Comparison of ENCODE assay signal across 20 cellular contexts in genomic region chr15:32721594-32721993, GRCh38. TPM values are rescaled to one million over a fixed set of nuclear protein-coding genes. Genes with fewer than 3 reads are reported as not detected.
DNase-seq lines count a peak whose midpoint lies in the region; ATAC-seq, FAIRE-seq and TF ChIP-seq lines count a peak whose summit lies in the region.
"Had no signal": no experiment of that assay in that cellular context is flagged by ENCODE, and none has a peak within 500 bp of the region (broad histone marks: within the 10 kb centered on the region; RNA-seq: fewer than 3 reads in every experiment).

No MANE protein-coding gene starts in this region.

- no peak overlapping the region for H2BK15ac ChIP-seq in mesenchymal stem cell (ENCODE audit: low read depth, poor library complexity, severe bottlenecking)

- DNase-seq in GM23248, result peak; percentile 81
- DNase-seq in astrocyte (ENCODE audit: low read depth), result peak; percentile 70
- no peak for DNase-seq in mesenchymal stem cell
- DNase-seq in HAP-1 (ENCODE audit: low spot score in 2 of 2), result no peak
- no peak for DNase-seq in effector memory CD8-positive, alpha-beta T cell
- no peak for DNase-seq in NCI-H524 treated with DMSO at 0.1 percent for 48 hours (lab: John Stamatoyannopoulos, UW)
- DNase-seq in H7, result no peak
- DNase-seq: 8988T, DND-41, NCI-H1436, NCI-H2029, NCI-H2171, NCI-H774, SJCRH30 had no signal

- no peak overlapping the region for H3K18ac ChIP-seq in mesenchymal stem cell (ENCODE audit: low read depth in 1 of 2, low read length in 2 of 2)

- peaks cover 19% of the 10 kb centered on the region for H3K27me3 Mint-ChIP-seq in astrocyte (ENCODE audit: low read depth, unreplicated experiment)
- peaks cover 64 to 85% of the 10 kb centered on the region in 2 donors for H3K27me3 Mint-ChIP-seq in effector memory CD8-positive, alpha-beta T cell

- H4K8ac ChIP-seq in mesenchymal stem cell (ENCODE audit: low read length), result no peak overlapping the region

- H3F3A ChIP-seq in GM23248 (ENCODE audit: insufficient read depth), result peaks cover 81% of the 10 kb centered on the region

- peak overlapping the region; percentile 60; the same call in 1 of the 2 replicates for H3K27ac ChIP-seq in ACC112 (ENCODE audit: low read depth, low read length)
- peak overlapping the region; percentile 84 for H3K27ac ChIP-seq in GM23248
- peak overlapping the region; percentile 28 for H3K27ac ChIP-seq in astrocyte (ENCODE audit: low read depth, low read length)
- H3K27ac ChIP-seq in mesenchymal stem cell (ENCODE audit: low read length, poor library complexity, severe bottlenecking), result peak overlapping the region; percentile 53
- H3K27ac ChIP-seq: C4-2B, RWPE1, SJCRH30 had no signal

- WGBS in GM23248 (ENCODE audit: low coverage in 1 of 2, low lambda C conversion rate in 2 of 2, missing lambda C conversion rate in 2 of 2), 2 experiments, result 33 to 47% methylated on average over 6 of the region's 6 CpGs
- 87% methylated on average over 6 of the region's 6 CpGs for WGBS in mesenchymal stem cell

- H3K9me3 ChIP-seq in GM23248 (ENCODE audit: low read depth) (no peaks in the 10 kb centered on the region), astrocyte (ENCODE audit: insufficient read depth, low read depth, low read length) (no peaks in the 10 kb centered on the region), mesenchymal stem cell (ENCODE audit: control insufficient read depth, low read length) (peaks cover 4% of the 10 kb centered on the region), HAP-1 (peaks cover 2% of the 10 kb centered on the region; the same call in 1 of the 2 replicates)

- H3K9me2 ChIP-seq in GM23248 (ENCODE audit: insufficient read depth), result no peaks in the 10 kb centered on the region

- H3K79me1 ChIP-seq in mesenchymal stem cell (replicated peaks; ENCODE audit: low read length, poor library complexity, severe bottlenecking), result peaks cover 2% of the 10 kb centered on the region

- no peak for FAIRE-seq in astrocyte (lab: Jason Lieb, UNC)
- FAIRE-seq: K562 had no signal

- no peaks in the 10 kb centered on the region for H4K20me1 ChIP-seq in GM23248 (ENCODE audit: insufficient read depth)
- peaks cover 26% of the 10 kb centered on the region for H4K20me1 ChIP-seq in astrocyte (ENCODE audit: insufficient read depth, low read length)

- H3K27me3 ChIP-seq in ACC112 (ENCODE audit: insufficient read depth, low read length) (no peaks in the 10 kb centered on the region), GM23248 (replicated peaks; ENCODE audit: insufficient read depth) (no peaks in the 10 kb centered on the region), astrocyte (ENCODE audit: insufficient read depth, low read length) (no peaks in the 10 kb centered on the region), mesenchymal stem cell (ENCODE audit: control insufficient read depth in 1 of 2, insufficient read depth in 1 of 2, low read length in 2 of 2) (peaks cover 0 to 32% of the 10 kb centered on the region in 2 experiments), HAP-1 (ENCODE audit: low read depth) (peaks cover 29% of the 10 kb centered on the region), H7 (ENCODE audit: control insufficient read depth, insufficient read depth, low read length) (peaks cover 41% of the 10 kb centered on the region)
- H3K27me3 ChIP-seq: SJCRH30 had no signal

- no peaks in the 10 kb centered on the region for H3K36me3 Mint-ChIP-seq in astrocyte (ENCODE audit: low read depth, unreplicated experiment)
- no peaks in the 10 kb centered on the region for H3K36me3 Mint-ChIP-seq in effector memory CD8-positive, alpha-beta T cell (ENCODE audit: insufficient read depth)

- no peak overlapping the region for H3K23ac ChIP-seq in mesenchymal stem cell (ENCODE audit: low read length in 2 of 2)

- H3K4me3 ChIP-seq in ACC112 (ENCODE audit: low read depth, low read length) (no peak overlapping the region; the same call in 1 of the 2 replicates), GM23248 (peak overlapping the region; percentile 93), astrocyte (ENCODE audit: insufficient read depth, low read depth, low read length) (peak overlapping the region; percentile 8), mesenchymal stem cell (ENCODE audit: insufficient read depth in 1 of 2, low read depth in 1 of 2, low read length in 2 of 2) (no peak overlapping the region), HAP-1 (no peak overlapping the region), H7 (ENCODE audit: insufficient read depth, low read depth, low read length) (no peak overlapping the region)
- H3K4me3 ChIP-seq: K562, SJCRH30 had no signal

- H2BK5ac ChIP-seq in mesenchymal stem cell (ENCODE audit: low read depth, low read length, poor library complexity, severe bottlenecking), result no peak overlapping the region

- peak overlapping the region; percentile 96 for H3K9ac ChIP-seq in GM23248
- peak overlapping the region; percentile 94 for H3K9ac ChIP-seq in astrocyte (ENCODE audit: low read length)
- H3K9ac ChIP-seq in mesenchymal stem cell (ENCODE audit: low read length), result no peak overlapping the region

- peak overlapping the region; percentile 90 for H3K4me2 ChIP-seq in GM23248 (ENCODE audit: unreplicated experiment)
- H3K4me2 ChIP-seq in astrocyte (ENCODE audit: low read length), result peak overlapping the region; percentile 91
- no peak overlapping the region for H3K4me2 ChIP-seq in mesenchymal stem cell (ENCODE audit: low read length, poor library complexity, severe bottlenecking)

- peaks cover 8% of the 10 kb centered on the region for H3K9me3 Mint-ChIP-seq in astrocyte (ENCODE audit: unreplicated experiment)
- H3K9me3 Mint-ChIP-seq in effector memory CD8-positive, alpha-beta T cell, result peaks cover 6% of the 10 kb centered on the region in 2 donors

- H3K36me3 ChIP-seq in ACC112 (ENCODE audit: insufficient read depth, low read length) (peaks cover 49% of the 10 kb centered on the region), GM23248 (ENCODE audit: low read depth) (peaks cover 37% of the 10 kb centered on the region), astrocyte (ENCODE audit: insufficient read depth, low read length) (peaks cover 23% of the 10 kb centered on the region), mesenchymal stem cell (ENCODE audit: control insufficient read depth in 1 of 2, insufficient read depth in 2 of 2, low read depth in 1 of 2, low read length in 2 of 2) (no peaks in the 10 kb centered on the region), HAP-1 (replicated peaks) (no peaks in the 10 kb centered on the region), H7 (replicated peaks; ENCODE audit: control insufficient read depth, insufficient read depth, low read length) (no peaks in the 10 kb centered on the region)

- no peak overlapping the region for H3K14ac ChIP-seq in mesenchymal stem cell (ENCODE audit: low read length in 2 of 2)

- no peak overlapping the region for H2AFZ ChIP-seq in ACC112 (ENCODE audit: low read length, unreplicated experiment)
- H2AFZ ChIP-seq in GM23248, result no peak overlapping the region
- H2AFZ ChIP-seq in astrocyte (ENCODE audit: low read depth, low read length), result no peak overlapping the region
- no peak overlapping the region for H2AFZ ChIP-seq in mesenchymal stem cell (ENCODE audit: low read depth, low read length)

- in situ Hi-C loops in GM23248 (cut with MboI), result no loop called here
- in situ Hi-C loops in HAP-1 (cut with MboI; ENCODE audit: low sequenced_read_pairs), result no loop called here

- H3K4me1 ChIP-seq in ACC112 (ENCODE audit: control insufficient read depth, insufficient read depth, low read length, unreplicated experiment) (peaks cover 37% of the 10 kb centered on the region), GM23248 (ENCODE audit: insufficient read depth) (peaks cover 26% of the 10 kb centered on the region), astrocyte (ENCODE audit: insufficient read depth, low read length) (peaks cover 14% of the 10 kb centered on the region), mesenchymal stem cell (ENCODE audit: control insufficient read depth, insufficient read depth, low read depth, low read length) (peaks cover 19% of the 10 kb centered on the region), HAP-1 (no peaks in the 10 kb centered on the region)
- H3K4me1 ChIP-seq: SJCRH30 had no signal

- TF ChIP-seq CTCF in astrocyte (IDR thresholded peaks at IDR 0.05; ENCODE audit: insufficient read depth, low read depth, low read length), result no peak

- no peak overlapping the region for H3K27ac Mint-ChIP-seq in astrocyte (ENCODE audit: unreplicated experiment)
- H3K27ac Mint-ChIP-seq in effector memory CD8-positive, alpha-beta T cell, result no peak overlapping the region

- H2AK5ac ChIP-seq in mesenchymal stem cell (ENCODE audit: low read length, severe bottlenecking), result peak overlapping the region; percentile 77

- peaks cover 86% of the 10 kb centered on the region for H3K79me2 ChIP-seq in ACC112 (ENCODE audit: control insufficient read depth, insufficient read depth, low read length, unreplicated experiment)
- peaks cover 87% of the 10 kb centered on the region for H3K79me2 ChIP-seq in GM23248 (ENCODE audit: insufficient read depth)
- peaks cover 86% of the 10 kb centered on the region for H3K79me2 ChIP-seq in astrocyte (ENCODE audit: insufficient read depth, low read length)

- no peak overlapping the region for H2BK120ac ChIP-seq in mesenchymal stem cell (ENCODE audit: low read depth, low read length)

- H3K4me1 Mint-ChIP-seq in astrocyte (ENCODE audit: low read depth, unreplicated experiment), result peaks cover 9% of the 10 kb centered on the region
- peaks cover 6 to 9% of the 10 kb centered on the region in 2 donors for H3K4me1 Mint-ChIP-seq in effector memory CD8-positive, alpha-beta T cell (ENCODE audit: low read depth in 2 of 2)

- H3K4me3 Mint-ChIP-seq in astrocyte (ENCODE audit: unreplicated experiment), result no peak overlapping the region
- no peak overlapping the region for H3K4me3 Mint-ChIP-seq in effector memory CD8-positive, alpha-beta T cell

- H2BK12ac ChIP-seq in mesenchymal stem cell (ENCODE audit: low read length in 2 of 2), result no peak overlapping the region

- H4K91ac ChIP-seq in mesenchymal stem cell (ENCODE audit: low read length), result no peak overlapping the region

- ATAC-seq in effector memory CD8-positive, alpha-beta T cell (replicated peaks), result no peak
- ATAC-seq: HCT116, K562 had no signal

- no peak overlapping the region for H3K4ac ChIP-seq in mesenchymal stem cell (ENCODE audit: low read depth in 1 of 2, low read length in 2 of 2)

RNA-seq across cellular contexts. Expression of gene GREM1, which starts 3.8 kb away (rescaled TPM):
- 935 and 1,005 TPM in 2 replicates for total RNA-seq in GM23248 (2014; rRNA removed; shearing (Covaris generic))
- polyA plus RNA-seq in GM23248 (2016; fragmentation: Nextera tagmentation; extraction: Ambion mirVana), result 575 and 584 TPM in 2 replicates
- 74.5 and 112 TPM in 2 replicates for total RNA-seq in astrocyte
- 20.7 TPM for polyA plus RNA-seq in mesenchymal stem cell (2013, experiment 1 of 2)
- 22.2 TPM for polyA plus RNA-seq in mesenchymal stem cell (2013, experiment 2 of 2)
- total RNA-seq in H7 (2014; rRNA removed; shearing (Covaris generic)), result 0.38 and 2.0 TPM in 2 replicates
- total RNA-seq: NCI-H460 had no signal

Comparison
In these comparisons a context has a peak if more than half of its experiments do, and no peak if none do; other contexts are left out.
1. H3K27ac ChIP-seq: peak in every context shown above with its lines; median percentile 84 in GM23248; 60 in ACC112; 53 in mesenchymal stem cell; 28 in astrocyte.
2. H3K4me3 ChIP-seq: peak in GM23248 (single experiment) and astrocyte (single experiment); none in ACC112 (single experiment), mesenchymal stem cell (0 of 2), HAP-1 (single experiment) and H7 (single experiment).
3. DNase-seq: peak in GM23248 (single experiment) and astrocyte (single experiment); none in mesenchymal stem cell (single experiment), HAP-1 (0 of 2), effector memory CD8-positive, alpha-beta T cell (0 of 3), NCI-H524 treated with DMSO at 0.1 percent for 48 hours (single experiment) and H7 (single experiment).
4. RNA of gene GREM1, which starts 3.8 kb away (total RNA-seq): 935 to 1,005 TPM in GM23248 and 74.5 to 112 TPM in astrocyte; 0.38 to 2.0 TPM in H7; every median in the first group is over 10 times any median in the second.